Comparison of ENCODE assay signal across 21 cellular contexts in the genomic region with DNA sequence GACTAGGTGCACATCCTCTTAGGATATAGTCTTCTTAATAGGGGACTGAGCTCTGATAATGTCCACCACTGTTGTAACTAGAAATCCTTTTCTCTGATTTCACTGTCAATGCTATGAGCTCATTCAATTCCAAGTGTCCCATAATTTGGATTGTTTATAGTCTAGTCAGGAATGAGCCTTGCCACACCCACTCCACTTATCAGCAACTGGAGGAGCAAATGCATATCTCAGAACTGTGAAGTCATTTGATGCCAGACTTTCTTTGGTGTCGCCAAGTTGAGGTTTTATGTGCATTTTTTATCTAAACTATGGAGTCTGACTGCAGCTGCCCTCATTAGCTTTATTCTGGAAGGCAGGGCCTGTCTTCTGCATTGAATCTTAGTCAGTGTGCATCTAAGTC.
DNase-seq lines count a peak whose midpoint lies in the region; ATAC-seq, FAIRE-seq and TF ChIP-seq lines count a peak whose summit lies in the region.
"Had no signal": no experiment of that assay in that cellular context is flagged by ENCODE, and none has a peak within 500 bp of the region (broad histone marks: within the 10 kb centered on the region; RNA-seq: fewer than 3 reads in every experiment).

No MANE protein-coding gene starts in this region.

- no peaks in the 10 kb centered on the region for H3K36me3 Mint-ChIP-seq in activated CD8-positive, alpha-beta memory T cell treated with anti-CD3 and anti-CD28 coated beads, Interleukin-2, amount 10 ng/mL, durations not matched to agents 7 days and 5 days

- no peaks in the 10 kb centered on the region for H3K79me2 ChIP-seq in GM23248 (ENCODE audit: insufficient read depth)
- H3K79me2 ChIP-seq in MM.1S (ENCODE audit: low read length), result no peaks in the 10 kb centered on the region

- H3K4me2 ChIP-seq in GM23248 (ENCODE audit: unreplicated experiment) (no peak overlapping the region), MM.1S (ENCODE audit: low read depth, low read length) (no peak overlapping the region)

- FAIRE-seq in GM19239 (lab: Jason Lieb, UNC), result no peak
- FAIRE-seq: G401.6, GM12878, H54, K562 had no signal

- 5 to 7% methylated on average over 1 of the region's 1 CpG for WGBS in GM23248 (ENCODE audit: low coverage in 1 of 2, low lambda C conversion rate in 2 of 2, missing lambda C conversion rate in 2 of 2), 2 experiments

- intact Hi-C loops in cardiac septum (cut with DNase I), result no loop called here

- H3K4me3 Mint-ChIP-seq in activated CD8-positive, alpha-beta memory T cell treated with anti-CD3 and anti-CD28 coated beads, Interleukin-2, amount 10 ng/mL, durations not matched to agents 7 days and 5 days, result no peak overlapping the region

- no peak overlapping the region for H3K27ac Mint-ChIP-seq in activated CD8-positive, alpha-beta memory T cell treated with anti-CD3 and anti-CD28 coated beads, Interleukin-2, amount 10 ng/mL, durations not matched to agents 7 days and 5 days

- H3K9me2 ChIP-seq in GM23248 (ENCODE audit: insufficient read depth) (no peaks in the 10 kb centered on the region), MM.1S (replicated peaks; ENCODE audit: insufficient read depth, low read length) (no peaks in the 10 kb centered on the region)

- ATAC-seq in activated CD8-positive, alpha-beta memory T cell treated with anti-CD3 and anti-CD28 coated beads, Interleukin-2, amount 10 ng/mL, durations not matched to agents 7 days and 5 days, result no peak
- ATAC-seq: GM12878, K562, PC-3 had no signal

- peak; percentile 9 for DNase-seq in AG10803 (ENCODE audit: low read depth)
- DNase-seq in GM23248, result peak; percentile 13
- no peak for DNase-seq in MM.1S
- peak; percentile 18 for DNase-seq in fibroblast of villous mesenchyme (ENCODE audit: low read depth)
- no peak for DNase-seq in GM19239 (ENCODE audit: insufficient read length, low spot score)
- DNase-seq in cardiac septum (ENCODE audit: low spot score), result no peak
- no peak for DNase-seq in activated CD8-positive, alpha-beta memory T cell treated with anti-CD3 and anti-CD28 coated beads, Interleukin-2, amount 10 ng/mL, durations not matched to agents 7 days and 5 days
- no peak for DNase-seq in NCI-H2081 treated with DMSO at 0.1 percent for 48 hours (lab: John Stamatoyannopoulos, UW)
- DNase-seq: 8988T, Caco-2, DMS53, NCI-H1436, NCI-H2029 treated with DMSO at 0.1 percent for 48 hours, NCI-H774, PC-3 had no signal

- H4K20me1 ChIP-seq in GM23248 (ENCODE audit: insufficient read depth), result no peaks in the 10 kb centered on the region
- H4K20me1 ChIP-seq in MM.1S (ENCODE audit: insufficient read depth, low read length), result no peaks in the 10 kb centered on the region

- no peaks in the 10 kb centered on the region for H3K27me3 ChIP-seq in GM23248 (replicated peaks; ENCODE audit: insufficient read depth)
- H3K27me3 ChIP-seq in MM.1S (replicated peaks; ENCODE audit: insufficient read depth, low read length), result no peaks in the 10 kb centered on the region

- H3K4me3 ChIP-seq in AG10803 (ENCODE audit: low read length), result no peak overlapping the region
- H3K4me3 ChIP-seq in GM23248, result no peak overlapping the region
- no peak overlapping the region for H3K4me3 ChIP-seq in MM.1S (ENCODE audit: low read length)
- no peak overlapping the region for H3K4me3 ChIP-seq in fibroblast of villous mesenchyme (ENCODE audit: low read depth, low read length)
- H3K4me3 ChIP-seq: GM12878, K562 had no signal

- no peak for TF ChIP-seq CTCF in AG10803 (conservative IDR thresholded peaks at IDR 0.05; ENCODE audit: low read length)
- TF ChIP-seq CTCF in MM.1S (IDR thresholded peaks at IDR 0.05; ENCODE audit: low read length), result no peak
- TF ChIP-seq CTCF in fibroblast of villous mesenchyme (IDR thresholded peaks at IDR 0.05; ENCODE audit: insufficient read depth, low read depth, low read length), result no peak

- no peaks in the 10 kb centered on the region for H3K4me1 Mint-ChIP-seq in activated CD8-positive, alpha-beta memory T cell treated with anti-CD3 and anti-CD28 coated beads, Interleukin-2, amount 10 ng/mL, durations not matched to agents 7 days and 5 days

- no peaks in the 10 kb centered on the region for H3K9me3 Mint-ChIP-seq in activated CD8-positive, alpha-beta memory T cell treated with anti-CD3 and anti-CD28 coated beads, Interleukin-2, amount 10 ng/mL, durations not matched to agents 7 days and 5 days (ENCODE audit: low read depth)

- in situ Hi-C loops in GM23248 (cut with MboI), result no loop called here

- no peaks in the 10 kb centered on the region for H3F3A ChIP-seq in GM23248 (ENCODE audit: insufficient read depth)
- no peaks in the 10 kb centered on the region for H3F3A ChIP-seq in MM.1S (ENCODE audit: insufficient read depth, low read length)

- H3K4me1 ChIP-seq in GM23248 (ENCODE audit: insufficient read depth) (peaks cover 6% of the 10 kb centered on the region; the same call in 1 of the 2 replicates), MM.1S (ENCODE audit: low read length) (no peaks in the 10 kb centered on the region)
- H3K4me1 ChIP-seq: Caco-2 had no signal

- CTCF ChIA-PET in activated CD8-positive, alpha-beta memory T cell treated with anti-CD3 and anti-CD28 coated beads, Interleukin-2, amount 10 ng/mL, durations not matched to agents 7 days and 5 days (lab: Charles Lee), result no interaction called here

- H3K27ac ChIP-seq in GM23248 (no peak overlapping the region), MM.1S (ENCODE audit: low read length) (peak overlapping the region; percentile 49; the same call in 1 of the 2 replicates)
- H3K27ac ChIP-seq: C4-2B, RWPE1 had no signal

- H3K9ac ChIP-seq in GM23248 (no peak overlapping the region), MM.1S (ENCODE audit: low read length) (no peak overlapping the region)

- H3K27me3 Mint-ChIP-seq in activated CD8-positive, alpha-beta memory T cell treated with anti-CD3 and anti-CD28 coated beads, Interleukin-2, amount 10 ng/mL, durations not matched to agents 7 days and 5 days, result no peaks in the 10 kb centered on the region

- H3K36me3 ChIP-seq in GM23248 (ENCODE audit: low read depth), result no peaks in the 10 kb centered on the region
- no peaks in the 10 kb centered on the region for H3K36me3 ChIP-seq in MM.1S (replicated peaks; ENCODE audit: insufficient read depth, low read length)

- H2AFZ ChIP-seq in GM23248 (peak overlapping the region; percentile 33; the same call in 1 of the 2 replicates), MM.1S (ENCODE audit: low read length) (no peak overlapping the region)

- H3K9me3 ChIP-seq in GM23248 (ENCODE audit: low read depth), result peaks cover 2% of the 10 kb centered on the region
- no peaks in the 10 kb centered on the region for H3K9me3 ChIP-seq in MM.1S (replicated peaks; ENCODE audit: insufficient read depth, low read length)
- H3K9me3 ChIP-seq: Caco-2 had no signal

Comparison
In these comparisons a context has a peak if more than half of its experiments do, and no peak if none do; other contexts are left out.
1. DNase-seq: peak in AG10803 (single experiment), GM23248 (single experiment) and fibroblast of villous mesenchyme (single experiment); none in MM.1S (single experiment), GM19239 (single experiment), cardiac septum (single experiment), activated CD8-positive, alpha-beta memory T cell treated with anti-CD3 and anti-CD28 coated beads, Interleukin-2, amount 10 ng/mL, durations not matched to agents 7 days and 5 days (single experiment) and NCI-H2081 treated with DMSO at 0.1 percent for 48 hours (single experiment).